ENCODE assay signal across 1 cellular context in the genomic region with DNA sequence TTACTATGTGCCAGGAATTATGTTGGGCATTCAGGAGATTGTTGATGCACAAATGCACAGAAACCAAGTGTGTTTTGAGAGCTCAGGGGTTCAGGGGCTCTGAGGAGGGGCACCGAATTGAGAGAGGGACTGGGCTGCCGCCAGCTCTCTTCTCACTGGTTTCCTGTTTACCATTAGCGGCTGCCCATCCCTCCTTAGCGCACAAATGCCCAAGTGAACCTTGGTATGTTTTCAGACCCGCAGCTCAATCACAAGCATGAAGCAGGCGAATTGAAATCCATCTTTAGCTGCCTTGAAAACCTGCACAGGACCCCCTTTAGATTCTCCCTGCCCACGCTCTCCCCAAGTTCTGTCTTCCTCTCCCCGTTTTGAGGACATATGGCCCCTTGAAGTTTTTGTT.
TF ChIP-seq lines count a peak whose summit lies in the region.

No MANE protein-coding gene starts in this region.

TF ChIP-seq in SK-N-SH treated with all-trans-retinoic acid at 6 μM for 48 hours, 23 proteins besides CTCF, POLR2A, EP300 and RAD21 (continued from another document):
- TF ChIP-seq, protein P1, sequence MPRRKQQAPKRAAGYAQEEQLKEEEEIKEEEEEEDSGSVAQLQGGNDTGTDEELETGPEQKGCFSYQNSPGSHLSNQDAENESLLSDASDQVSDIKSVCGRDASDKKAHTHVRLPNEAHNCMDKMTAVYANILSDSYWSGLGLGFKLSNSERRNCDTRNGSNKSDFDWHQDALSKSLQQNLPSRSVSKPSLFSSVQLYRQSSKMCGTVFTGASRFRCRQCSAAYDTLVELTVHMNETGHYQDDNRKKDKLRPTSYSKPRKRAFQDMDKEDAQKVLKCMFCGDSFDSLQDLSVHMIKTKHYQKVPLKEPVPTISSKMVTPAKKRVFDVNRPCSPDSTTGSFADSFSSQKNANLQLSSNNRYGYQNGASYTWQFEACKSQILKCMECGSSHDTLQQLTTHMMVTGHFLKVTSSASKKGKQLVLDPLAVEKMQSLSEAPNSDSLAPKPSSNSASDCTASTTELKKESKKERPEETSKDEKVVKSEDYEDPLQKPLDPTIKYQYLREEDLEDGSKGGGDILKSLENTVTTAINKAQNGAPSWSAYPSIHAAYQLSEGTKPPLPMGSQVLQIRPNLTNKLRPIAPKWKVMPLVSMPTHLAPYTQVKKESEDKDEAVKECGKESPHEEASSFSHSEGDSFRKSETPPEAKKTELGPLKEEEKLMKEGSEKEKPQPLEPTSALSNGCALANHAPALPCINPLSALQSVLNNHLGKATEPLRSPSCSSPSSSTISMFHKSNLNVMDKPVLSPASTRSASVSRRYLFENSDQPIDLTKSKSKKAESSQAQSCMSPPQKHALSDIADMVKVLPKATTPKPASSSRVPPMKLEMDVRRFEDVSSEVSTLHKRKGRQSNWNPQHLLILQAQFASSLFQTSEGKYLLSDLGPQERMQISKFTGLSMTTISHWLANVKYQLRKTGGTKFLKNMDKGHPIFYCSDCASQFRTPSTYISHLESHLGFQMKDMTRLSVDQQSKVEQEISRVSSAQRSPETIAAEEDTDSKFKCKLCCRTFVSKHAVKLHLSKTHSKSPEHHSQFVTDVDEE (CRISPR knock-in tag; IDR thresholded peaks at IDR 0.05): no peak
- no peak for TF ChIP-seq ZNF70 (CRISPR knock-in tag; IDR thresholded peaks at IDR 0.05)
- no peak for TF ChIP-seq ZNF8 (CRISPR knock-in tag; IDR thresholded peaks at IDR 0.05)
- TF ChIP-seq RARB (CRISPR knock-in tag; IDR thresholded peaks at IDR 0.05): no peak
- TF ChIP-seq ZC3H10 (CRISPR knock-in tag; IDR thresholded peaks at IDR 0.05): no peak
- no peak for TF ChIP-seq ZFP30 (CRISPR knock-in tag; IDR thresholded peaks at IDR 0.05)
- TF ChIP-seq, protein P2, sequence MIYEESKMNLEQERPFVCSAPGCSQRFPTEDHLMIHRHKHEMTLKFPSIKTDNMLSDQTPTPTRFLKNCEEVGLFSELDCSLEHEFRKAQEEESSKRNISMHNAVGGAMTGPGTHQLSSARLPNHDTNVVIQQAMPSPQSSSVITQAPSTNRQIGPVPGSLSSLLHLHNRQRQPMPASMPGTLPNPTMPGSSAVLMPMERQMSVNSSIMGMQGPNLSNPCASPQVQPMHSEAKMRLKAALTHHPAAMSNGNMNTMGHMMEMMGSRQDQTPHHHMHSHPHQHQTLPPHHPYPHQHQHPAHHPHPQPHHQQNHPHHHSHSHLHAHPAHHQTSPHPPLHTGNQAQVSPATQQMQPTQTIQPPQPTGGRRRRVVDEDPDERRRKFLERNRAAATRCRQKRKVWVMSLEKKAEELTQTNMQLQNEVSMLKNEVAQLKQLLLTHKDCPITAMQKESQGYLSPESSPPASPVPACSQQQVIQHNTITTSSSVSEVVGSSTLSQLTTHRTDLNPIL (CRISPR knock-in tag; IDR thresholded peaks at IDR 0.05; ENCODE audit: low read depth): no peak
- TF ChIP-seq, protein P3, sequence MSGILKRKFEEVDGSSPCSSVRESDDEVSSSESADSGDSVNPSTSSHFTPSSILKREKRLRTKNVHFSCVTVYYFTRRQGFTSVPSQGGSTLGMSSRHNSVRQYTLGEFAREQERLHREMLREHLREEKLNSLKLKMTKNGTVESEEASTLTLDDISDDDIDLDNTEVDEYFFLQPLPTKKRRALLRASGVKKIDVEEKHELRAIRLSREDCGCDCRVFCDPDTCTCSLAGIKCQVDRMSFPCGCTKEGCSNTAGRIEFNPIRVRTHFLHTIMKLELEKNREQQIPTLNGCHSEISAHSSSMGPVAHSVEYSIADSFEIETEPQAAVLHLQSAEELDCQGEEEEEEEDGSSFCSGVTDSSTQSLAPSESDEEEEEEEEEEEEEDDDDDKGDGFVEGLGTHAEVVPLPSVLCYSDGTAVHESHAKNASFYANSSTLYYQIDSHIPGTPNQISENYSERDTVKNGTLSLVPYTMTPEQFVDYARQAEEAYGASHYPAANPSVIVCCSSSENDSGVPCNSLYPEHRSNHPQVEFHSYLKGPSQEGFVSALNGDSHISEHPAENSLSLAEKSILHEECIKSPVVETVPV (CRISPR knock-in tag; IDR thresholded peaks at IDR 0.05): no peak
- TF ChIP-seq ESRRG (CRISPR knock-in tag; IDR thresholded peaks at IDR 0.05): no peak
